13 cellular contexts compared by ENCODE assay signal in the genomic region with DNA sequence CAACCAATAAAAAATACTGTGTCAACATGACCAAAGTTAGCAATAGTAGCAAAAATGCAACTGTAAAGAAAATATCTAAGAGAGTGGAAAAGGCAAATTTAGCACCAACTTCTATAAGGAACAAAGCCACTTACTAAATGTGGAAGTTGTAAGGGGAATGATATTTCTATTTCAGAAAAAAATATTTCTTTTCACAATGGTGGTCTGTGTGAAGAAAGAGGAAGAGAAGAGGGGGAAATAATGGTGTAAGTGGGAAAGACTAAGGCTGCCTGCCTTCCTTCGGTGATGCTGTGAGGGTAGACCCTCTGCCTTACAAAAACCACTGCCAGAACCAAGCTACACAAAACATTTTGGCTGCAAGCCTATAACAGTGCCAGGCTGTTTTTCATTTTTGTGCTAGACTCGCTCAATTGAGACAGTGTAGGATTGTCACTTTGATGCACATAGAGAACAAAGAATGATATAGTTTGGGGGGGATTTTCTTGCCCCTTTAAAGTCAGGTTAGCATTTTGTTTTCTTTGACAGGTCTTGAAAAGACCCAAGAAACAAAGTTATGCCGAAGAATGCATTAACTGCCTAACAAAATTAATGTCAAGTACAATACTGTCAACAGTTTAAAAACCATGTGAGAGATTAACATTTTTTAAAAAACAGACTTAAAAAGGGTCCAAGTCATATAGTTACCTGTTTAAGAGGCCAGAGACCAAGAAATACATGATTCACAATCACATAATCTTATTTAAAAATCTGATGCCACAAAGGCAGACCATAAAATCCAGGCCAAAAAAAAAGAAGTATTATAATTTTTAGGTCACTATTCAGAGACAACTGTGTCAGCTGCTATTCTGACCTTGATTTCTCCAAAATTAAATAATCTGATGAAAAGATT.
DNase-seq lines count a peak whose midpoint lies in the region; ATAC-seq and TF ChIP-seq lines count a peak whose summit lies in the region.
"Had no signal": no experiment of that assay in that cellular context is flagged by ENCODE, and none has a peak within 500 bp of the region (broad histone marks: within the 10 kb centered on the region; RNA-seq: fewer than 3 reads in every experiment).

No MANE protein-coding gene starts in this region.

- peaks cover 36% of the 10 kb centered on the region for H3K4me1 ChIP-seq in CD8-positive, alpha-beta memory T cell (ENCODE audit: insufficient read depth, low read length)

- peaks cover 0 to 3% (median 0%) of the 10 kb centered on the region in 5 donors for H3K9me3 Mint-ChIP-seq in CD8-positive, alpha-beta memory T cell
- peaks cover 2% of the 10 kb centered on the region for H3K9me3 Mint-ChIP-seq in activated CD8-positive, alpha-beta T cell treated with anti-CD3 and anti-CD28 coated beads for 36 hours
- H3K9me3 Mint-ChIP-seq in natural killer cell, result no peaks in the 10 kb centered on the region
- H3K9me3 Mint-ChIP-seq: activated naive CD4-positive, alpha-beta T cell treated with anti-CD3 and anti-CD28 coated beads for 36 hours; WTC11 had no signal

- H3K4me3 Mint-ChIP-seq in CD8-positive, alpha-beta memory T cell, result peak overlapping the region in 6 of 7 donors; percentile 61 to 79 (median 70)
- peak overlapping the region; percentile 48 for H3K4me3 Mint-ChIP-seq in activated CD8-positive, alpha-beta T cell treated with anti-CD3 and anti-CD28 coated beads for 36 hours
- peak overlapping the region; percentile 29 for H3K4me3 Mint-ChIP-seq in natural killer cell
- H3K4me3 Mint-ChIP-seq: activated naive CD4-positive, alpha-beta T cell treated with anti-CD3 and anti-CD28 coated beads for 36 hours; WTC11 had no signal

- CTCF ChIA-PET in CD8-positive, alpha-beta memory T cell (lab: Charles Lee), result no interaction called here
- CTCF ChIA-PET in activated CD8-positive, alpha-beta T cell treated with anti-CD3 and anti-CD28 coated beads for 36 hours (lab: Charles Lee), result interaction anchor here (0.6 to 0.9 kb wide), 2 partner anchors 33 to 97 kb away, joined by 3 read pairs; no protein-coding TSS in a partner anchor

- H3K9me3 ChIP-seq in CD8-positive, alpha-beta memory T cell (ENCODE audit: low read length), result no peaks in the 10 kb centered on the region

- no peak overlapping the region for H3K27ac ChIP-seq in CD8-positive, alpha-beta memory T cell (ENCODE audit: low read depth, low read length)

- peak overlapping the region; percentile 66 to 95 (median 92) for H3K27ac Mint-ChIP-seq in CD8-positive, alpha-beta memory T cell
- H3K27ac Mint-ChIP-seq in activated CD8-positive, alpha-beta T cell treated with anti-CD3 and anti-CD28 coated beads for 36 hours, result peak overlapping the region; percentile 87
- peak overlapping the region; percentile 65 to 76 for H3K27ac Mint-ChIP-seq in natural killer cell
- H3K27ac Mint-ChIP-seq: WTC11 had no signal

- no peak for TF ChIP-seq POLR2A in lower leg skin (IDR thresholded peaks at IDR 0.05)

- H3K4me1 Mint-ChIP-seq in CD8-positive, alpha-beta memory T cell, result peaks cover 72 to 91% (median 79%) of the 10 kb centered on the region in 3 donors
- peaks cover 78% of the 10 kb centered on the region for H3K4me1 Mint-ChIP-seq in activated CD8-positive, alpha-beta T cell treated with anti-CD3 and anti-CD28 coated beads for 36 hours (ENCODE audit: low read depth)
- H3K4me1 Mint-ChIP-seq in natural killer cell, result peaks cover 40 to 52% of the 10 kb centered on the region in 2 donors

- H3K4me3 ChIP-seq in CD8-positive, alpha-beta memory T cell (ENCODE audit: low read length), result no peak overlapping the region
- H3K4me3 ChIP-seq in lower leg skin (ENCODE audit: low read depth, poor library complexity, severe bottlenecking), result no peak overlapping the region

- POLR2A ChIA-PET in CD8-positive, alpha-beta memory T cell (lab: Charles Lee), result no interaction called here
- POLR2A ChIA-PET in activated CD8-positive, alpha-beta T cell treated with anti-CD3 and anti-CD28 coated beads for 36 hours (lab: Charles Lee), result interaction anchor here (0.8 to 1.5 kb wide), 2 partner anchors 18 to 22 kb away, joined by 4 to 5 read pairs; no protein-coding TSS in a partner anchor

- intact Hi-C loops in activated CD8-positive, alpha-beta T cell treated with anti-CD3 and anti-CD28 coated beads for 36 hours (cut with micrococcal nuclease), result loop anchor here (10.0 kb wide), 1 partner anchor 281 kb away; no protein-coding TSS in a partner anchor
- intact Hi-C loops in natural killer cell (cut with micrococcal nuclease), result no loop called here
- intact Hi-C loops in lower leg skin (cut with DNase I; ENCODE audit: low total_unique reads), result no loop called here

- H3K36me3 ChIP-seq in CD8-positive, alpha-beta memory T cell (ENCODE audit: insufficient read depth, low read length), result no peaks in the 10 kb centered on the region

- ATAC-seq in activated CD8-positive, alpha-beta T cell treated with anti-CD3 and anti-CD28 coated beads for 36 hours, result peak; percentile 53
- ATAC-seq in natural killer cell, result no peak

- H3K27me3 ChIP-seq in CD8-positive, alpha-beta memory T cell (ENCODE audit: insufficient read depth, low read length, poor library complexity, severe bottlenecking), result no peaks in the 10 kb centered on the region

- DNase-seq in CD8-positive, alpha-beta memory T cell, result no peak
- DNase-seq in Kasumi-1 (lab: John Stamatoyannopoulos, UW) (peak; percentile 70 to 75), natural killer cell (no peak), NCI-H345 treated with DMSO at 0.1 percent for 48 hours (lab: John Stamatoyannopoulos, UW; ENCODE audit: unreplicated experiment) (no peak), lower leg skin (ENCODE audit: low spot score in 2 of 2) (no peak)
- DNase-seq in activated CD8-positive, alpha-beta T cell treated with anti-CD3 and anti-CD28 coated beads for 36 hours, result no peak
- no peak for DNase-seq in stimulated activated CD4-positive, alpha-beta T cell treated with anti-CD3 and anti-CD28 coated beads, Interleukin-2, amount 100 ng/mL, for 24 hours
- DNase-seq: activated naive CD4-positive, alpha-beta T cell treated with anti-CD3 and anti-CD28 coated beads for 36 hours; COR-L47; MM.1S; NCI-H524; SHP77 had no signal

- WGBS in lower leg skin, 2 donors, result 78 to 83% methylated on average over 3 of the region's 3 CpGs

- H3K36me3 Mint-ChIP-seq in CD8-positive, alpha-beta memory T cell, result peaks cover 2 to 6% (median 3%) of the 10 kb centered on the region in 3 donors
- H3K36me3 Mint-ChIP-seq in activated CD8-positive, alpha-beta T cell treated with anti-CD3 and anti-CD28 coated beads for 36 hours (ENCODE audit: low read depth), result peaks cover 17% of the 10 kb centered on the region
- H3K36me3 Mint-ChIP-seq in natural killer cell, result no peaks in the 10 kb centered on the region
- H3K36me3 Mint-ChIP-seq: WTC11 had no signal

- H3K27me3 Mint-ChIP-seq in CD8-positive, alpha-beta memory T cell, result no peaks in the 10 kb centered on the region
- no peaks in the 10 kb centered on the region for H3K27me3 Mint-ChIP-seq in activated CD8-positive, alpha-beta T cell treated with anti-CD3 and anti-CD28 coated beads for 36 hours
- H3K27me3 Mint-ChIP-seq in natural killer cell (ENCODE audit: low read depth in 2 of 2), result no peaks in the 10 kb centered on the region

- no peak for TF ChIP-seq CTCF in activated CD8-positive, alpha-beta T cell treated with anti-CD3 and anti-CD28 coated beads for 36 hours (IDR thresholded peaks at IDR 0.05)
- TF ChIP-seq CTCF in natural killer cell (IDR thresholded peaks at IDR 0.05) (no peak), lower leg skin (IDR thresholded peaks at IDR 0.05) (no peak)

Comparison
In these comparisons a context has a peak if more than half of its experiments do, and no peak if none do; other contexts are left out.
1. DNase-seq: peak in Kasumi-1 (2 of 2); none in CD8-positive, alpha-beta memory T cell (0 of 5), activated CD8-positive, alpha-beta T cell treated with anti-CD3 and anti-CD28 coated beads for 36 hours (single experiment), natural killer cell (single experiment), stimulated activated CD4-positive, alpha-beta T cell treated with anti-CD3 and anti-CD28 coated beads, Interleukin-2, amount 100 ng/mL, for 24 hours (0 of 2), NCI-H345 treated with DMSO at 0.1 percent for 48 hours (single experiment) and lower leg skin (0 of 2).
2. Peak in every context shown above with its lines, with median percentiles within 50 percentile points of each other: H3K27ac Mint-ChIP-seq and H3K4me3 Mint-ChIP-seq.